ENCODE assay signal across 8 cellular contexts in the genomic region with DNA sequence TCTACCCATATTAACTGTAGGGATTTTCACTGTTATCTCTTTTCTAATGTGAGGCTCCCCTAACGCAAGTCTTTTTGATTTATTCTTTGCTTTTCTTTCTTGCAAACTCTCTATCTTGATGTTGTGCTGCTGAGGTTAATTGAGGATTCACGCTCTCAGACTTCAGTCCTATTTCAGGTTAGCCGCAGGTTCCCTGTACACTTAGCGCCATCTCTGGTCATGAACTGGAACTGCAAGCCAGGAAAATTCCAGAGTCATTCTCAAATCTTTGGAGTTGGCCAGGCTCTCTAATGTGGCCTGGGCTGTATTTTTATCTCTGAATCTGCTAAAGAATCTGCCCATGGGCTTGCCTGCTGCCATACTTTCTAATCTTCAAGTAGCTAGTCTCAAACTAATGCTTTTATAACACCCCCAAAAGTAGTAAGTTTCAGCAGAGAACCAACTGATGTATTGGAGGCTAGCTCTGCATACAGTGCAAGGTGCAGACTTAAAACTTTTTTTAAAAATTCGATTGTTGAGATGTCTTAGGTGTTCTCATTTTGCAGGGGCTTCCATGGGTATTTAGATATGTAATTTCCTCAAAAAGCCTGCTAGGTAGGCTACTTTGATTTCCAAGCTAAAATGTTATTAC.
DNase-seq lines count a peak whose midpoint lies in the region; ATAC-seq, FAIRE-seq and TF ChIP-seq lines count a peak whose summit lies in the region.

No MANE protein-coding gene starts in this region.

- TF ChIP-seq CTCF in DND-41 (IDR thresholded peaks at IDR 0.05; ENCODE audit: borderline replicate concordance, extremely low read depth, low read length, poor library complexity, severe bottlenecking) (peak; percentile 90), brain microvascular endothelial cell (IDR thresholded peaks at IDR 0.05; ENCODE audit: low read depth, low read length, missing control alignments) (peak; percentile 96), lung (IDR thresholded peaks at IDR 0.05; ENCODE audit: control extremely low read depth, extremely low read depth) (peak; percentile 66)

- no peak overlapping the region for H3K27ac ChIP-seq in DND-41 (ENCODE audit: low read length)
- H3K27ac ChIP-seq in brain microvascular endothelial cell = no peak overlapping the region
- H3K27ac ChIP-seq in lung (ENCODE audit: low read depth in 1 of 2, low read length in 1 of 2) = no peak overlapping the region

- no peaks in the 10 kb centered on the region for H3K79me2 ChIP-seq in DND-41 (ENCODE audit: insufficient read depth, low read length)

- peak; percentile 89 for FAIRE-seq in GM19239 (lab: Jason Lieb, UNC)

- H3K4me2 ChIP-seq in DND-41 (ENCODE audit: insufficient read depth, low read length) = no peak overlapping the region

- no peak overlapping the region for H2AFZ ChIP-seq in DND-41 (ENCODE audit: low read depth, low read length)

- no peak overlapping the region for H3K9ac ChIP-seq in DND-41 (ENCODE audit: low read depth, low read length)

- ATAC-seq in DND-41 (ENCODE audit: insufficient read depth, low read depth) (no peak), lung (ENCODE audit: insufficient read depth, low FRiP score) (no peak), esophagus mucosa (no peak), HG02798 (IDR thresholded peaks at IDR 0.05; ENCODE audit: poor library complexity, unreplicated experiment) (no peak)

- H3K27me3 ChIP-seq in DND-41 (ENCODE audit: insufficient read depth, low read length, poor library complexity) (no peaks in the 10 kb centered on the region), brain microvascular endothelial cell (replicated peaks) (no peaks in the 10 kb centered on the region), lung (ENCODE audit: control insufficient read depth, insufficient read depth) (no peaks in the 10 kb centered on the region)

- intact Hi-C loops in posterior vena cava (cut with DNase I) = no loop called here

- DNase-seq in DND-41 (peak; percentile 8), GM19239 (ENCODE audit: insufficient read length, low spot score) (peak; percentile 4), LoVo (ENCODE audit: low spot score) (peak; percentile 18), brain microvascular endothelial cell (peak; percentile 46), lung (ENCODE audit: low spot score) (no peak), posterior vena cava (ENCODE audit: low spot score) (no peak)

- H3K4me3 ChIP-seq in DND-41 (ENCODE audit: low read depth in 1 of 2, low read length in 2 of 2) = no peak overlapping the region
- H3K4me3 ChIP-seq in brain microvascular endothelial cell (ENCODE audit: low read depth, low read length) = no peak overlapping the region
- no peak overlapping the region for H3K4me3 ChIP-seq in lung

- H3K4me1 ChIP-seq in DND-41 (ENCODE audit: insufficient read depth, low read length) (no peaks in the 10 kb centered on the region), lung (ENCODE audit: control insufficient read depth in 2 of 2, insufficient read depth in 2 of 2, low read length in 2 of 2) (no peaks in the 10 kb centered on the region)

- 14 to 18% methylated on average over 5 of the region's 5 CpGs for WGBS in lung, 2 donors

- H4K20me1 ChIP-seq in DND-41 (ENCODE audit: insufficient read depth, low read length) = no peaks in the 10 kb centered on the region

- no peaks in the 10 kb centered on the region for H3K9me3 ChIP-seq in DND-41 (ENCODE audit: insufficient read depth, low read length, severe bottlenecking)
- H3K9me3 ChIP-seq in lung (ENCODE audit: control insufficient read depth in 2 of 2, insufficient read depth in 1 of 2, low read length in 1 of 2) = no peaks in the 10 kb centered on the region

- in situ Hi-C loops in brain microvascular endothelial cell (cut with HindIII; ENCODE audit: low pct_ligation_motif_present, low sequenced_read_pairs) = no loop called here

- H3K36me3 ChIP-seq in DND-41 (ENCODE audit: insufficient read depth, low read length) = no peaks in the 10 kb centered on the region
- H3K36me3 ChIP-seq in brain microvascular endothelial cell (replicated peaks) = no peaks in the 10 kb centered on the region
- H3K36me3 ChIP-seq in lung (ENCODE audit: control insufficient read depth in 2 of 2, insufficient read depth in 2 of 2, low read length in 2 of 2) = no peaks in the 10 kb centered on the region

Comparison
In these comparisons a context has a peak if more than half of its experiments do, and no peak if none do; other contexts are left out.
1. DNase-seq: peak in DND-41 (single experiment), GM19239 (single experiment), LoVo (single experiment) and brain microvascular endothelial cell (single experiment); none in lung (single experiment) and posterior vena cava (single experiment).
2. Peak in every context shown above with its lines, with median percentiles within 50 percentile points of each other: CTCF ChIP-seq.